ENCODE assay signal across 13 cellular contexts in genomic region chr1:203202431-203203245, GRCh38. TPM values are rescaled to one million over a fixed set of nuclear protein-coding genes. Genes with fewer than 3 reads are reported as not detected.
DNase-seq lines count a peak whose midpoint lies in the region; ATAC-seq and TF ChIP-seq lines count a peak whose summit lies in the region.
"Had no signal": no experiment of that assay in that cellular context is flagged by ENCODE, and none has a peak within 500 bp of the region (broad histone marks: within the 10 kb centered on the region; RNA-seq: fewer than 3 reads in every experiment).

No MANE protein-coding gene starts in this region.

- H3K4me1 ChIP-seq in mucosa of descending colon (ENCODE audit: low read depth) = no peaks in the 10 kb centered on the region
- H3K4me1 ChIP-seq: BE2C, SJSA1 had no signal

- H3K36me3 Mint-ChIP-seq in activated naive CD4-positive, alpha-beta T cell treated with anti-CD3 and anti-CD28 coated beads, Interleukin-2, amount 50 U/mL, for 72 hours = no peaks in the 10 kb centered on the region

- DNase-seq in A172 (ENCODE audit: low spot score) (peak; percentile 53), LHCN-M2 (ENCODE audit: low read depth) (peak; percentile 90), dedifferentiated amniotic fluid mesenchymal stem cell (ENCODE audit: extremely low spot score) (peak; percentile 81), mucosa of descending colon (peak in 2 of 3 donors; percentile 35 to 38)
- no peak for DNase-seq in activated naive CD4-positive, alpha-beta T cell treated with anti-CD3 and anti-CD28 coated beads, Interleukin-2, amount 50 U/mL, for 72 hours (ENCODE audit: low spot score in 2 of 2)
- DNase-seq: activated CD8-positive, alpha-beta memory T cell treated with anti-CD3 and anti-CD28 coated beads for 24 hours; BE2C; dermis blood vessel endothelial cell had no signal

- peak; percentile 75 for ATAC-seq in mucosa of descending colon
- ATAC-seq in GM19324 (IDR thresholded peaks at IDR 0.05; ENCODE audit: low FRiP score, unreplicated experiment) = no peak
- ATAC-seq in GM21825 (IDR thresholded peaks at IDR 0.05; ENCODE audit: unreplicated experiment) = no peak
- no peak for ATAC-seq in esophagus mucosa
- ATAC-seq in activated naive CD4-positive, alpha-beta T cell treated with anti-CD3 and anti-CD28 coated beads, Interleukin-2, amount 50 U/mL, for 72 hours = no peak

- no peak for TF ChIP-seq CTCF in mucosa of descending colon (IDR thresholded peaks at IDR 0.05)

- H3K9me3 ChIP-seq in mucosa of descending colon = no peaks in the 10 kb centered on the region
- H3K9me3 ChIP-seq: BE2C, SJSA1 had no signal

- no peak overlapping the region for H3K27ac Mint-ChIP-seq in activated naive CD4-positive, alpha-beta T cell treated with anti-CD3 and anti-CD28 coated beads, Interleukin-2, amount 50 U/mL, for 72 hours

- H3K9me3 Mint-ChIP-seq in activated naive CD4-positive, alpha-beta T cell treated with anti-CD3 and anti-CD28 coated beads, Interleukin-2, amount 50 U/mL, for 72 hours = no peaks in the 10 kb centered on the region

- intact Hi-C loops in mucosa of descending colon (cut with DNase I, micrococcal nuclease) = no loop called here

- no peak overlapping the region for H3K4me3 ChIP-seq in mucosa of descending colon
- H3K4me3 ChIP-seq: SJSA1 had no signal

- H3K36me3 ChIP-seq in mucosa of descending colon (ENCODE audit: low read depth) = no peaks in the 10 kb centered on the region
- H3K36me3 ChIP-seq: BE2C, SJSA1 had no signal

RNA-seq across cellular contexts. Expression of gene CHI3L1, which starts 16.1 kb away (rescaled TPM):
- total RNA-seq in A172 (2014; rRNA removed; shearing (Covaris generic)) = 0.24 and 3.3 TPM in 2 replicates
- 0.17 TPM in 1 of 2 replicates, not detected in the other for total RNA-seq in LHCN-M2 (2014; rRNA removed)
- polyA plus RNA-seq in LHCN-M2 (2012) = 0.44 TPM
- 10 to 100 TPM in 1 of 3 donors, 1 to 10 TPM in 1, under 1 TPM in 1; 0.58 to 10.8 (median 1.8) TPM for total RNA-seq in mucosa of descending colon
- total RNA-seq in esophagus mucosa = 20.5 TPM
- total RNA-seq in activated naive CD4-positive, alpha-beta T cell treated with anti-CD3 and anti-CD28 coated beads, Interleukin-2, amount 50 U/mL, for 72 hours = under 1 TPM in 1 of 2 donors, not detected in 1; 0.49 TPM
- total RNA-seq: lung microvascular endothelial cell, SJSA1 had no signal

RNA-seq across cellular contexts. Expression of gene CHIT1, which starts 26.8 kb away (rescaled TPM):
- 0.14 TPM in 1 of 2 replicates, not detected in the other for total RNA-seq in A172 (2014; rRNA removed; shearing (Covaris generic))
- total RNA-seq in LHCN-M2 (2014; rRNA removed) (2.4 and 3.9 TPM in 2 replicates), mucosa of descending colon (under 1 TPM in 2 of 3 donors, not detected in 1; 0.13 to 0.96 TPM), esophagus mucosa (0.20 TPM)
- polyA plus RNA-seq in LHCN-M2 (2012) = 3.3 TPM
- 1 to 10 TPM; 1.3 to 2.2 TPM for total RNA-seq in activated naive CD4-positive, alpha-beta T cell treated with anti-CD3 and anti-CD28 coated beads, Interleukin-2, amount 50 U/mL, for 72 hours
- total RNA-seq: lung microvascular endothelial cell, SJSA1 had no signal

RNA-seq across cellular contexts. Expression of gene MYBPH, which starts 27.0 kb away (rescaled TPM):
- total RNA-seq in A172 (2014; rRNA removed; shearing (Covaris generic)) = 0.36 and 0.38 TPM in 2 replicates
- total RNA-seq in LHCN-M2 (2014; rRNA removed) (2.8 and 13.7 TPM in 2 replicates), mucosa of descending colon (not detected), esophagus mucosa (not detected)
- polyA plus RNA-seq in LHCN-M2 (2012) = 49.5 TPM
- total RNA-seq in activated naive CD4-positive, alpha-beta T cell treated with anti-CD3 and anti-CD28 coated beads, Interleukin-2, amount 50 U/mL, for 72 hours = not detected
- total RNA-seq: dermis blood vessel endothelial cell, lung microvascular endothelial cell, SJSA1 had no signal

Comparison
In these comparisons a context has a peak if more than half of its experiments do, and no peak if none do; other contexts are left out.
1. DNase-seq: peak in A172 (single experiment), LHCN-M2 (single experiment), dedifferentiated amniotic fluid mesenchymal stem cell (single experiment) and mucosa of descending colon (2 of 3); none in activated naive CD4-positive, alpha-beta T cell treated with anti-CD3 and anti-CD28 coated beads, Interleukin-2, amount 50 U/mL, for 72 hours (0 of 2).